In the genomic region with DNA sequence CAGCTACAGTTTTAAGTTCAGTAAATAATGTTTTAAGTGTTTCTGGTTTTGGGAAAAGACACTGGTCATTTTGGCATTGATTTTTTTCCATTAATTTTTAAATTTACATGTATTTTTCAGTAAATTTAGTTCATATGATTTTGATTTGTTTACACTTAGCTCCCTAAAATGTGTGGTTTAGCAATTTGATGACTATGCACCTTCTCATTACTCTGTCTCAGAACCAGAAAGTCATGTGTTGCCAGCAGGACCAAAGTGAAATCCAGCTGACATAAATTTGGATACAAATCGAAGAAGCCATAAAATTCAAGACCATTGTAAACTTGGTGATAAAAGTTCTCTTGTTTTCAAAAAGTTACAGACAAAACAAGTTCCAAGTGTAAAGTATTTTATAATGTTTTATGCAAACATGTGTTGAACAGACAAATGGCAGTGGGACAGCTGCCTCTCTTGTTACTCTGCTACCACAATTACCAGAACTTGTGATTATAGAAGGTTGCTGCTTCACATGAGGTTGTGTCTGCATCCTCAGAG, we compare ENCODE assay signal across 18 cellular contexts.
"Had no signal": no experiment of that assay in that cellular context is flagged by ENCODE, and none has a peak within 500 bp of the region (broad histone marks: within the 10 kb centered on the region; RNA-seq: fewer than 3 reads in every experiment).

No MANE protein-coding gene starts in this region.

- H3K36me3 Mint-ChIP-seq: immature natural killer cell; naive thymus-derived CD4-positive, alpha-beta T cell had no signal

- H3K27ac ChIP-seq: cardiac muscle cell, coronary artery, epithelial cell of prostate, lower lobe of right lung, neutrophil, upper lobe of right lung had no signal

- H3K4me3 ChIP-seq: cardiac muscle cell, coronary artery, lower lobe of right lung, upper lobe of right lung had no signal

- H3K27me3 ChIP-seq: neutrophil, upper lobe of right lung had no signal

- H3K4me3 Mint-ChIP-seq: activated B cell treated with CpG ODN at 0.5 μM for 24 hours; activated CD4-positive, alpha-beta T cell treated with anti-CD3 and anti-CD28 coated beads, Interleukin-2, amount 10 ng/mL, durations not matched to agents 24 days and 14 days; activated naive CD4-positive, alpha-beta T cell treated with anti-CD3 and anti-CD28 coated beads for 36 hours; activated T-helper 17 cell treated with anti-CD3 and anti-CD28 coated beads, Interleukin-2, amount 50 U/mL, for 72 hours; immature natural killer cell; naive thymus-derived CD4-positive, alpha-beta T cell; T-helper 17 cell had no signal

- H3K4me1 Mint-ChIP-seq: activated B cell treated with CpG ODN at 0.5 μM for 24 hours; activated CD4-positive, alpha-beta T cell treated with anti-CD3 and anti-CD28 coated beads, Interleukin-2, amount 10 ng/mL, durations not matched to agents 24 days and 14 days; activated T-helper 17 cell treated with anti-CD3 and anti-CD28 coated beads, Interleukin-2, amount 50 U/mL, for 72 hours; immature natural killer cell; naive thymus-derived CD4-positive, alpha-beta T cell; T-helper 17 cell had no signal

- H3K27ac Mint-ChIP-seq: activated B cell treated with CpG ODN at 0.5 μM for 24 hours; activated CD4-positive, alpha-beta T cell treated with anti-CD3 and anti-CD28 coated beads, Interleukin-2, amount 10 ng/mL, durations not matched to agents 24 days and 14 days; activated naive CD4-positive, alpha-beta T cell treated with anti-CD3 and anti-CD28 coated beads for 36 hours; activated T-helper 17 cell treated with anti-CD3 and anti-CD28 coated beads, Interleukin-2, amount 50 U/mL, for 72 hours; immature natural killer cell; naive thymus-derived CD4-positive, alpha-beta T cell; T-helper 17 cell had no signal

- H3K4me1 ChIP-seq: lower lobe of right lung, upper lobe of right lung had no signal

- H3K9me3 ChIP-seq: lower lobe of right lung, neutrophil had no signal

- ATAC-seq: activated T-helper 17 cell treated with anti-CD3 and anti-CD28 coated beads, Interleukin-2, amount 50 U/mL, for 72 hours; lower lobe of right lung; naive thymus-derived CD4-positive, alpha-beta T cell; sciatic nerve; stimulated activated naive CD8-positive, alpha-beta T cell treated with anti-CD3 and anti-CD28 coated beads, Interleukin-15, Interleukin-2, amounts not matched to agents 100 U/mL and 50 U/mL, for 24 hours; T-helper 17 cell; upper lobe of right lung had no signal

- H3K36me3 ChIP-seq: cardiac muscle cell, lower lobe of right lung, neutrophil, upper lobe of right lung had no signal

- DNase-seq: activated B cell treated with CpG ODN at 0.5 μM for 24 hours; activated CD4-positive, alpha-beta T cell treated with anti-CD3 and anti-CD28 coated beads, Interleukin-2, amount 10 ng/mL, durations not matched to agents 24 days and 14 days; activated naive CD4-positive, alpha-beta T cell treated with anti-CD3 and anti-CD28 coated beads for 36 hours; activated T-cell treated with anti-CD3 and anti-CD28 coated beads for 4 hours; effector CD8-positive, alpha-beta T cell; immature natural killer cell; lower lobe of right lung; naive thymus-derived CD4-positive, alpha-beta T cell; stimulated activated CD4-positive, alpha-beta T cell treated with anti-CD3 and anti-CD28 coated beads, Interleukin-12 subunit alpha, Interleukin-12 subunit beta, amount 100 ng/mL, for 4 hours; stimulated activated naive CD8-positive, alpha-beta T cell treated with anti-CD3 and anti-CD28 coated beads, Interleukin-15, Interleukin-2, amounts not matched to agents 100 U/mL and 50 U/mL, for 24 hours; T-helper 17 cell; upper lobe of right lung had no signal

- H3K9me3 Mint-ChIP-seq: activated B cell treated with CpG ODN at 0.5 μM for 24 hours; activated CD4-positive, alpha-beta T cell treated with anti-CD3 and anti-CD28 coated beads, Interleukin-2, amount 10 ng/mL, durations not matched to agents 24 days and 14 days; activated T-helper 17 cell treated with anti-CD3 and anti-CD28 coated beads, Interleukin-2, amount 50 U/mL, for 72 hours had no signal

- H3K27me3 Mint-ChIP-seq: activated B cell treated with CpG ODN at 0.5 μM for 24 hours; activated CD4-positive, alpha-beta T cell treated with anti-CD3 and anti-CD28 coated beads, Interleukin-2, amount 10 ng/mL, durations not matched to agents 24 days and 14 days; activated T-helper 17 cell treated with anti-CD3 and anti-CD28 coated beads, Interleukin-2, amount 50 U/mL, for 72 hours; T-helper 17 cell had no signal
